In genomic region chr15:90205050-90205848, GRCh38 we compare ENCODE assay signal across 2 cellular contexts.
TF ChIP-seq lines count a peak whose summit lies in the region.

No MANE protein-coding gene starts in this region.

TF ChIP-seq in SK-N-SH, 30 proteins besides CTCF, POLR2A, EP300 and RAD21:
- no peak for TF ChIP-seq USF2 (IDR thresholded peaks at IDR 0.05; ENCODE audit: borderline replicate concordance, low read depth, low read length)
- TF ChIP-seq POLR2AphosphoS5 (IDR thresholded peaks at IDR 0.05; ENCODE audit: low read depth, low read length), result no peak
- TF ChIP-seq SMC3 (IDR thresholded peaks at IDR 0.05; ENCODE audit: low read depth, low read length), result no peak
- TF ChIP-seq JUND (IDR thresholded peaks at IDR 0.05), result no peak

TF ChIP-seq in SK-N-SH treated with all-trans-retinoic acid at 6 μM for 48 hours, 23 proteins besides CTCF, POLR2A, EP300 and RAD21:
- TF ChIP-seq TSHZ2 (CRISPR knock-in tag; IDR thresholded peaks at IDR 0.05), result no peak
- no peak for TF ChIP-seq PPARA (CRISPR knock-in tag; IDR thresholded peaks at IDR 0.05; ENCODE audit: borderline replicate concordance)
- no peak for TF ChIP-seq ZFP3 (CRISPR knock-in tag; IDR thresholded peaks at IDR 0.05)
- no peak for TF ChIP-seq CSDC2 (CRISPR knock-in tag; IDR thresholded peaks at IDR 0.05)
- no peak for TF ChIP-seq CSRNP3 (CRISPR knock-in tag; IDR thresholded peaks at IDR 0.05)
- no peak for TF ChIP-seq ZFP30 (CRISPR knock-in tag; IDR thresholded peaks at IDR 0.05)
